In the genomic region with DNA sequence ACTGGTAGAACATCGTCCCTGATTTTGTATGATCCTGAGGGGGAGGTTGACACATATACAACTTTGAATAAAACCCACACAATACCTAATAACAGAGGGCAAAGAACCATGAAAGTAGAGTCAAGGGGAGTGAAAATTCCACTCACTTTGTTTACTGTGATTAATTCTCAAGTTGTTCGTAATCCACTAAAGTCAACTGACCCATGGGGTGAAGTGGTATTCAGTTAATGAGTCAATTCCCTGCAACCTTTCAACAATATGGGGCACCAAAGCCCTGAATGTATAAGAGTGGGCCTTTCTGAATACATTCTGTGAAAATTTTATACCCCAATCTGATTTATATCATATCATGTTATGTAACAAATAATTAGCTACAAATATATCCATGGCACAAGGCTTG, we compare ENCODE assay signal across 32 cellular contexts. TPM values are rescaled to one million over a fixed set of nuclear protein-coding genes. Genes with fewer than 3 reads are reported as not detected.
"Had no signal": no experiment of that assay in that cellular context is flagged by ENCODE, and none has a peak within 500 bp of the region (broad histone marks: within the 10 kb centered on the region; RNA-seq: fewer than 3 reads in every experiment).

No MANE protein-coding gene starts in this region.

- H3K27me3 Mint-ChIP-seq: activated CD4-positive, alpha-beta T cell treated with anti-CD3 and anti-CD28 coated beads, Interleukin-2, amount 10 ng/mL, durations not matched to agents 24 days and 14 days; activated CD8-positive, alpha-beta T cell treated with anti-CD3 and anti-CD28 coated beads for 36 hours; activated naive CD4-positive, alpha-beta T cell treated with anti-CD3 and anti-CD28 coated beads, Interleukin-2, amount 50 U/mL, for 24 hours; activated naive CD8-positive, alpha-beta T cell treated with anti-CD3 and anti-CD28 coated beads, Interleukin-2, amount 10 ng/mL, durations not matched to agents 7 days and 5 days; activated T-cell treated with anti-CD3 and anti-CD28 coated beads, Interleukin-2, amount 50 U/mL, for 24 hours had no signal

- H3K4me3 Mint-ChIP-seq: activated CD4-positive, alpha-beta T cell treated with anti-CD3 and anti-CD28 coated beads, Interleukin-2, amount 10 ng/mL, durations not matched to agents 24 days and 14 days; activated CD8-positive, alpha-beta T cell treated with anti-CD3 and anti-CD28 coated beads for 36 hours; activated naive CD4-positive, alpha-beta T cell treated with anti-CD3 and anti-CD28 coated beads, Interleukin-2, amount 50 U/mL, for 24 hours; activated naive CD8-positive, alpha-beta T cell treated with anti-CD3 and anti-CD28 coated beads, Interleukin-2, amount 10 ng/mL, durations not matched to agents 7 days and 5 days; activated T-cell treated with anti-CD3 and anti-CD28 coated beads, Interleukin-2, amount 50 U/mL, for 24 hours had no signal

- ATAC-seq: activated CD8-positive, alpha-beta T cell treated with anti-CD3 and anti-CD28 coated beads for 36 hours; body of pancreas; PC-3 had no signal

- H3K36me3 Mint-ChIP-seq: activated naive CD4-positive, alpha-beta T cell treated with anti-CD3 and anti-CD28 coated beads, Interleukin-2, amount 50 U/mL, for 24 hours had no signal

- H3K9me3 Mint-ChIP-seq: activated CD8-positive, alpha-beta T cell treated with anti-CD3 and anti-CD28 coated beads for 36 hours; activated naive CD4-positive, alpha-beta T cell treated with anti-CD3 and anti-CD28 coated beads, Interleukin-2, amount 50 U/mL, for 24 hours; activated T-cell treated with anti-CD3 and anti-CD28 coated beads, Interleukin-2, amount 50 U/mL, for 24 hours; activated T-helper 2 cell treated with anti-CD3 and anti-CD28 coated beads, Interferon-gamma antibody, Interleukin-2, Interleukin-4, amounts not matched to agents 10 μg/mL and 5 μg/mL and 100 μg/mL, durations not matched to agents 14 hours and 24 hours and 36 hours had no signal

- H3K27ac Mint-ChIP-seq: activated CD4-positive, alpha-beta T cell treated with anti-CD3 and anti-CD28 coated beads, Interleukin-2, amount 10 ng/mL, durations not matched to agents 24 days and 14 days; activated CD8-positive, alpha-beta T cell treated with anti-CD3 and anti-CD28 coated beads for 36 hours; activated naive CD4-positive, alpha-beta T cell treated with anti-CD3 and anti-CD28 coated beads, Interleukin-2, amount 50 U/mL, for 24 hours; activated naive CD8-positive, alpha-beta T cell treated with anti-CD3 and anti-CD28 coated beads, Interleukin-2, amount 10 ng/mL, durations not matched to agents 7 days and 5 days; activated T-cell treated with anti-CD3 and anti-CD28 coated beads, Interleukin-2, amount 50 U/mL, for 24 hours; activated T-helper 2 cell treated with anti-CD3 and anti-CD28 coated beads, Interferon-gamma antibody, Interleukin-2, Interleukin-4, amounts not matched to agents 10 μg/mL and 5 μg/mL and 100 μg/mL, durations not matched to agents 14 hours and 24 hours and 36 hours had no signal

- H3K4me1 Mint-ChIP-seq: activated naive CD4-positive, alpha-beta T cell treated with anti-CD3 and anti-CD28 coated beads, Interleukin-2, amount 50 U/mL, for 24 hours; activated naive CD8-positive, alpha-beta T cell treated with anti-CD3 and anti-CD28 coated beads, Interleukin-2, amount 10 ng/mL, durations not matched to agents 7 days and 5 days had no signal

- H3K9me3 ChIP-seq: body of pancreas, MG63 had no signal

- H3K27me3 ChIP-seq: MG63 had no signal

- DNase-seq: activated CD4-positive, alpha-beta T cell treated with anti-CD3 and anti-CD28 coated beads, Interleukin-2, amount 10 ng/mL, durations not matched to agents 24 days and 14 days; activated CD4-positive, alpha-beta T cell treated with anti-CD3 and anti-CD28 coated beads, Interleukin-2, amount 50 U/mL, for 4 hours; activated CD4-positive, CD25-positive, alpha-beta regulatory T cell; activated CD8-positive, alpha-beta T cell treated with anti-CD3 and anti-CD28 coated beads for 36 hours; activated gamma-delta T cell; activated naive CD4-positive, alpha-beta T cell treated with Interleukin-2 at 50 U/mL for 16 hours; activated naive CD8-positive, alpha-beta T cell treated with anti-CD3 and anti-CD28 coated beads, Interleukin-2, amount 10 ng/mL, durations not matched to agents 7 days and 5 days; activated T-cell treated with anti-CD3 and anti-CD28 coated beads, Interleukin-2, amount 50 U/mL, for 24 hours; body of pancreas; central memory CD4-positive, alpha-beta T cell; Karpas-422; KBM-7; MG63; NCI-H1048; NCI-H1105 treated with DMSO at 0.1 percent for 48 hours; NCI-H1436; NCI-H1694; NCI-H2029; NCI-H345; NCI-H524 treated with DMSO at 0.1 percent for 48 hours; NK-92 treated with Interleukin-12 subunit alpha and Interleukin-12 subunit beta, amount 100 ng/mL, for 24 hours; Right ventricle myocardium superior; SW 1271; T-helper 1 cell; T-helper 2 cell; T-helper 9 cell; WERI-Rb-1 had no signal

- H3K4me1 ChIP-seq: body of pancreas had no signal

- H3K27ac ChIP-seq: body of pancreas, RWPE1, WERI-Rb-1 had no signal

- H3K4me3 ChIP-seq: body of pancreas, MG63 had no signal

- H3K36me3 ChIP-seq: MG63, WERI-Rb-1 had no signal

RNA-seq across cellular contexts. Expression of a gene that starts 39.0 kb away (rescaled TPM):
- total RNA-seq: activated T-helper 2 cell treated with anti-CD3 and anti-CD28 coated beads, Interferon-gamma antibody, Interleukin-2, Interleukin-4, amounts not matched to agents 10 μg/mL and 5 μg/mL and 100 μg/mL, durations not matched to agents 14 hours and 24 hours and 36 hours; NCI-H460 had no signal
